Comparison of ENCODE assay signal across 18 cellular contexts in genomic region chr1:4087530-4088420, GRCh38.
DNase-seq lines count a peak whose midpoint lies in the region; ATAC-seq and TF ChIP-seq lines count a peak whose summit lies in the region.
"Had no signal": no experiment of that assay in that cellular context is flagged by ENCODE, and none has a peak within 500 bp of the region (broad histone marks: within the 10 kb centered on the region; RNA-seq: fewer than 3 reads in every experiment).

No MANE protein-coding gene starts in this region.

- peak; percentile 32 for DNase-seq in activated CD4-positive, alpha-beta T cell treated with anti-CD3 and anti-CD28 coated beads for 48 hours
- DNase-seq in activated CD4-positive, alpha-beta T cell treated with anti-CD3 and anti-CD28 coated beads, Interleukin-2, amount 50 U/mL, for 1 hour: no peak
- DNase-seq in stimulated activated CD4-positive, alpha-beta T cell treated with anti-CD3 and anti-CD28 coated beads, Interleukin-15, amount 100 ng/mL, for 24 hours: peak; percentile 8
- no peak for DNase-seq in stimulated activated CD4-positive, alpha-beta T cell treated with anti-CD3 and anti-CD28 coated beads, Interleukin-4, amount 100 ng/mL, for 24 hours
- DNase-seq in neural progenitor cell (ENCODE audit: low spot score) (no peak), upper lobe of left lung (peak; percentile 8 to 43), superior temporal gyrus (ENCODE audit: extremely low spot score) (no peak), H7 (no peak)
- DNase-seq: 8988T, C1 segment of cervical spinal cord, EL, H9, MM.1S, NCI-H1105 treated with DMSO at 0.1 percent for 48 hours, NCI-H187 treated with DMSO at 0.1 percent for 48 hours, NCI-H2171, NCI-H446 treated with DMSO at 0.1 percent for 48 hours, NCI-H774 had no signal

- H3K27me3 Mint-ChIP-seq in neural progenitor cell (ENCODE audit: insufficient read depth, low read depth): peaks cover 9% of the 10 kb centered on the region

- H3K27me3 ChIP-seq in neural progenitor cell (no peaks in the 10 kb centered on the region), upper lobe of left lung (no peaks in the 10 kb centered on the region), H7 (ENCODE audit: control insufficient read depth, insufficient read depth, low read length) (no peaks in the 10 kb centered on the region; the same call in 1 of the 2 replicates)

- ATAC-seq in upper lobe of left lung (ENCODE audit: low FRiP score in 2 of 2): no peak

- no peak overlapping the region for H3K9ac ChIP-seq in neural progenitor cell

- peaks cover 12% of the 10 kb centered on the region for H3K9me3 Mint-ChIP-seq in neural progenitor cell

- H3K27ac Mint-ChIP-seq in neural progenitor cell: peak overlapping the region; percentile 74

- H3K4me3 ChIP-seq in neural progenitor cell (no peak overlapping the region), upper lobe of left lung (no peak overlapping the region), H7 (ENCODE audit: insufficient read depth, low read depth, low read length) (no peak overlapping the region)

- peaks cover 24% of the 10 kb centered on the region for H3K4me1 Mint-ChIP-seq in neural progenitor cell

- H3K79me2 ChIP-seq in neural progenitor cell (ENCODE audit: low read depth): no peaks in the 10 kb centered on the region

- no peak overlapping the region for H3K4me2 ChIP-seq in neural progenitor cell

- H3K4me3 Mint-ChIP-seq in neural progenitor cell: no peak overlapping the region
- H3K4me3 Mint-ChIP-seq: H9 had no signal

- TF ChIP-seq EP300 in upper lobe of left lung (IDR thresholded peaks at IDR 0.05): no peak

- no peak overlapping the region for H2AFZ ChIP-seq in neural progenitor cell (replicated peaks)

- H3F3A ChIP-seq in neural progenitor cell (ENCODE audit: low read depth): no peaks in the 10 kb centered on the region

- H3K4me1 ChIP-seq in neural progenitor cell: peaks cover 4% of the 10 kb centered on the region
- peaks cover 0 to 5% (median 0%) of the 10 kb centered on the region in 4 donors for H3K4me1 ChIP-seq in upper lobe of left lung

- TF ChIP-seq POLR2A in upper lobe of left lung (IDR thresholded peaks at IDR 0.05): no peak

- WGBS in upper lobe of left lung, 2 donors: 69 to 72% methylated on average over 9 of the region's 9 CpGs

- H3K27ac ChIP-seq in neural progenitor cell: no peak overlapping the region
- H3K27ac ChIP-seq in upper lobe of left lung: no peak overlapping the region

- TF ChIP-seq CTCF in neural progenitor cell (IDR thresholded peaks at IDR 0.05) (no peak), upper lobe of left lung (IDR thresholded peaks at IDR 0.05) (no peak)

- H3K9me3 ChIP-seq in neural progenitor cell (ENCODE audit: low read depth): no peaks in the 10 kb centered on the region
- peaks cover 0 to 14% (median 6%) of the 10 kb centered on the region in 4 donors for H3K9me3 ChIP-seq in upper lobe of left lung

- H3K36me3 Mint-ChIP-seq in neural progenitor cell: no peaks in the 10 kb centered on the region

- H4K20me1 ChIP-seq in neural progenitor cell (ENCODE audit: low read depth): no peaks in the 10 kb centered on the region

- no peaks in the 10 kb centered on the region for H3K36me3 ChIP-seq in neural progenitor cell
- no peaks in the 10 kb centered on the region for H3K36me3 ChIP-seq in upper lobe of left lung
- H3K36me3 ChIP-seq in H7 (replicated peaks; ENCODE audit: control insufficient read depth, insufficient read depth, low read length): no peaks in the 10 kb centered on the region

Comparison
In these comparisons a context has a peak if more than half of its experiments do, and no peak if none do; other contexts are left out.
1. DNase-seq: peak in activated CD4-positive, alpha-beta T cell treated with anti-CD3 and anti-CD28 coated beads for 48 hours (single experiment), stimulated activated CD4-positive, alpha-beta T cell treated with anti-CD3 and anti-CD28 coated beads, Interleukin-15, amount 100 ng/mL, for 24 hours (single experiment) and upper lobe of left lung (2 of 2); none in activated CD4-positive, alpha-beta T cell treated with anti-CD3 and anti-CD28 coated beads, Interleukin-2, amount 50 U/mL, for 1 hour (single experiment), stimulated activated CD4-positive, alpha-beta T cell treated with anti-CD3 and anti-CD28 coated beads, Interleukin-4, amount 100 ng/mL, for 24 hours (single experiment), neural progenitor cell (single experiment), superior temporal gyrus (single experiment) and H7 (single experiment).